ENCODE assay signal across 30 cellular contexts in the genomic region with DNA sequence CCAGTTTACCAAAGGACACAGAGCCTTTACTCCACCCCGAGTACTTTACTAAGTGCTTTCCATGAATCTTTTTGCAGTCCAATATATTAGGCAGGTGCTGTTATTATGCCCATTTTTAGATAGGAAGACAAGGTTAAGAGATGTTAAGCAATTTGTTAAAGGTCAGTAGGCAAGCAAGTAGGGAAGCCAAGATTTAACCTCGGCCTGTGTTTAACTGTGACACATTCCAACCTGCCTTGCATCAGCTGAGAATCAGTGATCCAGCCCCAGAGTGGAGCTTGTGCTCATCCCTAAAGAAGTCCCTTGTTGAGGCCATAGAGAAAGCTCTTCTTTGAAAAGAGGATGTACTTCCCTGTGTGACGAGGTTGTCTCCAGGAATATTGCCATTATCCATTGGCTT. TPM values are rescaled to one million over a fixed set of nuclear protein-coding genes. Genes with fewer than 3 reads are reported as not detected.
DNase-seq lines count a peak whose midpoint lies in the region; ATAC-seq, FAIRE-seq and TF ChIP-seq lines count a peak whose summit lies in the region.
"Had no signal": no experiment of that assay in that cellular context is flagged by ENCODE, and none has a peak within 500 bp of the region (broad histone marks: within the 10 kb centered on the region; RNA-seq: fewer than 3 reads in every experiment).

No MANE protein-coding gene starts in this region.

- no peaks in the 10 kb centered on the region for H3K79me1 ChIP-seq in trophoblast cell (ENCODE audit: low read length)

- H2BK120ac ChIP-seq in trophoblast cell (ENCODE audit: insufficient read depth, low read length, poor library complexity), result no peak overlapping the region

- in situ Hi-C loops in K562 (cut with MboI), result no loop called here

- POLR2A ChIA-PET in K562 (lab: Yijun Ruan, JAX), result interaction anchor here (0.6 kb wide), 1 partner anchor 10 kb away, joined by 3 read pairs; no protein-coding TSS in a partner anchor
- POLR2A ChIA-PET in activated CD4-positive, alpha-beta T cell treated with anti-CD3 and anti-CD28 coated beads for 36 hours (lab: Charles Lee), result no interaction called here

- TF ChIP-seq CTCF in K562 (IDR thresholded peaks at IDR 0.05 in 2 of 3, conservative IDR thresholded peaks at IDR 0.05 in 1 of 3; ENCODE audit: insufficient read depth in 2 of 3, low read depth in 1 of 3, low read length in 3 of 3) (no peak), keratinocyte (optimal IDR thresholded peaks at IDR 0.05 in 1 of 3, IDR thresholded peaks at IDR 0.05 in 1 of 3, conservative IDR thresholded peaks at IDR 0.05 in 1 of 3; ENCODE audit: extremely low read depth in 1 of 3, insufficient read depth in 2 of 3, low read length in 3 of 3) (no peak), right atrium auricular region (IDR thresholded peaks at IDR 0.05) (no peak)

- no peak overlapping the region for H3K4me3 ChIP-seq in K562
- no peak overlapping the region for H3K4me3 ChIP-seq in keratinocyte (ENCODE audit: control insufficient read depth in 2 of 3, extremely low read depth in 1 of 3, insufficient read depth in 2 of 3, low read depth in 1 of 3, low read length in 3 of 3)
- no peak overlapping the region for H3K4me3 ChIP-seq in trophoblast cell (ENCODE audit: low read depth, low read length)
- no peak overlapping the region for H3K4me3 ChIP-seq in right atrium auricular region
- H3K4me3 ChIP-seq: BLaER1, GM12878 had no signal

- no peak overlapping the region for H4K91ac ChIP-seq in trophoblast cell (ENCODE audit: low read depth, low read length)

- no peak overlapping the region for H3K18ac ChIP-seq in trophoblast cell (ENCODE audit: low read length)

- no peaks in the 10 kb centered on the region for H3K9me1 ChIP-seq in K562 (ENCODE audit: control insufficient read depth, insufficient read depth, low read length)
- no peaks in the 10 kb centered on the region for H3K9me1 ChIP-seq in keratinocyte (ENCODE audit: control insufficient read depth, extremely low read depth, insufficient read depth, low read length)

- 11% methylated on average over 3 of the region's 3 CpGs for WGBS in K562 (ENCODE audit: insufficient coverage, low coverage, missing lambda C conversion rate)
- WGBS in trophoblast cell (ENCODE audit: extremely low coverage, insufficient coverage, insufficient read length), result no CpG with 5 or more reads among the region's 3 CpGs

- H3K79me2 ChIP-seq in K562 (ENCODE audit: control insufficient read depth, insufficient read depth, low read length) (no peaks in the 10 kb centered on the region), keratinocyte (ENCODE audit: control insufficient read depth, insufficient read depth, low read length) (no peaks in the 10 kb centered on the region), trophoblast cell (ENCODE audit: control insufficient read depth, insufficient read depth, low read length, poor library complexity) (no peaks in the 10 kb centered on the region)

- dilution Hi-C loops in keratinocyte (cut with MboI; ENCODE audit: extremely low pct_ligation_motif_present, low sequenced_read_pairs), result no loop called here

- no peak overlapping the region for H2BK5ac ChIP-seq in trophoblast cell (ENCODE audit: low read depth, low read length, poor library complexity)

- H2AFZ ChIP-seq in K562 (ENCODE audit: low read depth, low read length) (no peak overlapping the region), keratinocyte (ENCODE audit: control insufficient read depth, low read length) (no peak overlapping the region), trophoblast cell (ENCODE audit: insufficient read depth, low read length, poor library complexity) (no peak overlapping the region)

- H3K4ac ChIP-seq in trophoblast cell (ENCODE audit: low read depth, low read length), result no peak overlapping the region

- TF ChIP-seq POLR2A in K562 (conservative IDR thresholded peaks at IDR 0.05), result no peak

- H3K9me3 Mint-ChIP-seq in activated CD4-positive, alpha-beta T cell treated with anti-CD3 and anti-CD28 coated beads for 36 hours (ENCODE audit: low read depth), result no peaks in the 10 kb centered on the region
- H3K9me3 Mint-ChIP-seq: CD4-positive, alpha-beta memory T cell; CD4-positive, CD25-positive, alpha-beta regulatory T cell; CD8-positive, alpha-beta memory T cell had no signal

- H3K4me2 ChIP-seq in K562 (ENCODE audit: insufficient read depth, low read length), result no peak overlapping the region
- H3K4me2 ChIP-seq in keratinocyte (ENCODE audit: control insufficient read depth, extremely low read depth, insufficient read depth, low read depth, low read length), result no peak overlapping the region
- H3K4me2 ChIP-seq in trophoblast cell (ENCODE audit: low read length), result no peak overlapping the region
- H3K4me2 ChIP-seq: BLaER1 had no signal

- H4K8ac ChIP-seq in trophoblast cell (ENCODE audit: low read depth, low read length), result no peak overlapping the region

- no peaks in the 10 kb centered on the region for H3K27me3 ChIP-seq in K562 (ENCODE audit: control insufficient read depth in 2 of 2, insufficient read depth in 2 of 2, low read length in 2 of 2)
- H3K27me3 ChIP-seq in keratinocyte (ENCODE audit: control insufficient read depth, extremely low read depth, insufficient read depth, low read length), result no peaks in the 10 kb centered on the region
- no peaks in the 10 kb centered on the region for H3K27me3 ChIP-seq in trophoblast cell (ENCODE audit: insufficient read depth, low read length)
- no peaks in the 10 kb centered on the region for H3K27me3 ChIP-seq in right atrium auricular region
- H3K27me3 ChIP-seq: BE2C, BLaER1 had no signal

- H3K9me3 ChIP-seq in T-helper 17 cell (ENCODE audit: control insufficient read depth, low read length, poor library complexity, severe bottlenecking) (no peaks in the 10 kb centered on the region), K562 (replicated peaks; ENCODE audit: control insufficient read depth, insufficient read depth, low read depth, low read length) (no peaks in the 10 kb centered on the region), keratinocyte (ENCODE audit: control insufficient read depth, low read depth, low read length) (no peaks in the 10 kb centered on the region), trophoblast cell (ENCODE audit: insufficient read depth, low read depth, low read length) (no peaks in the 10 kb centered on the region), right atrium auricular region (no peaks in the 10 kb centered on the region)
- H3K9me3 ChIP-seq: BE2C, BLaER1 had no signal

- no peak for TF ChIP-seq EP300 in K562 (IDR thresholded peaks at IDR 0.05; ENCODE audit: low read length)

- H3K36me3 ChIP-seq in K562 (ENCODE audit: control insufficient read depth, insufficient read depth, low read length), result no peaks in the 10 kb centered on the region
- no peaks in the 10 kb centered on the region for H3K36me3 ChIP-seq in keratinocyte (ENCODE audit: control insufficient read depth in 2 of 2, extremely low read depth in 1 of 2, insufficient read depth in 2 of 2, low read length in 2 of 2)
- H3K36me3 ChIP-seq in trophoblast cell (ENCODE audit: control insufficient read depth in 1 of 2, insufficient read depth in 2 of 2, low read length in 2 of 2), result no peaks in the 10 kb centered on the region
- H3K36me3 ChIP-seq in right atrium auricular region, result no peaks in the 10 kb centered on the region
- H3K36me3 ChIP-seq: BE2C, BLaER1 had no signal

- no peak overlapping the region for H3K27ac ChIP-seq in K562 (ENCODE audit: extremely low read depth, low read depth, low read length)
- no peak overlapping the region for H3K27ac ChIP-seq in keratinocyte (ENCODE audit: control insufficient read depth, insufficient read depth, low read length)
- no peak overlapping the region for H3K27ac ChIP-seq in trophoblast cell (ENCODE audit: low read depth, low read length)
- no peak overlapping the region for H3K27ac ChIP-seq in right atrium auricular region
- H3K27ac ChIP-seq: BLaER1 had no signal

- no peak overlapping the region for H3K9ac ChIP-seq in K562 (ENCODE audit: insufficient read depth in 1 of 2, low read depth in 2 of 2, low read length in 2 of 2)
- H3K9ac ChIP-seq in keratinocyte (ENCODE audit: control insufficient read depth, extremely low read depth, insufficient read depth, low read length), result no peak overlapping the region
- H3K9ac ChIP-seq in trophoblast cell (ENCODE audit: low read length), result no peak overlapping the region
- H3K9ac ChIP-seq: BLaER1 had no signal

- peaks cover 0 to 14% of the 10 kb centered on the region in 2 experiments; a peak in 3 of 5 replicates for H3K4me1 ChIP-seq in K562 (replicated peaks in 1 of 2; ENCODE audit: control insufficient read depth in 2 of 2, insufficient read depth in 2 of 2, low read length in 2 of 2)
- peaks cover 34% of the 10 kb centered on the region for H3K4me1 ChIP-seq in keratinocyte (ENCODE audit: control insufficient read depth, extremely low read depth, insufficient read depth, low read length)
- peaks cover 0 to 6% of the 10 kb centered on the region in 2 experiments for H3K4me1 ChIP-seq in trophoblast cell (ENCODE audit: control insufficient read depth in 1 of 2, insufficient read depth in 2 of 2, low read length in 2 of 2)
- H3K4me1 ChIP-seq in right atrium auricular region, result no peaks in the 10 kb centered on the region
- H3K4me1 ChIP-seq: BE2C, BLaER1 had no signal

- peaks cover 3% of the 10 kb centered on the region for H3K36me3 Mint-ChIP-seq in T-helper 17 cell (ENCODE audit: low read depth)
- H3K36me3 Mint-ChIP-seq in activated CD4-positive, alpha-beta T cell treated with anti-CD3 and anti-CD28 coated beads for 36 hours (ENCODE audit: low read depth), result no peaks in the 10 kb centered on the region
- H3K36me3 Mint-ChIP-seq: CD14-positive monocyte; CD4-positive, CD25-positive, alpha-beta regulatory T cell had no signal

- peak overlapping the region; percentile 25 for H3K4me3 Mint-ChIP-seq in T-helper 17 cell
- no peak overlapping the region for H3K4me3 Mint-ChIP-seq in activated CD4-positive, alpha-beta T cell treated with anti-CD3 and anti-CD28 coated beads for 36 hours
- H3K4me3 Mint-ChIP-seq: CD14-positive monocyte; CD4-positive, alpha-beta memory T cell; CD4-positive, CD25-positive, alpha-beta regulatory T cell; CD8-positive, alpha-beta memory T cell had no signal

- peak overlapping the region; percentile 34 for H3K23ac ChIP-seq in trophoblast cell (ENCODE audit: low read length)

- intact Hi-C loops in K562 (cut with micrococcal nuclease), result no loop called here
- intact Hi-C loops in activated CD4-positive, alpha-beta T cell treated with anti-CD3 and anti-CD28 coated beads for 36 hours (cut with DNase I, micrococcal nuclease), result no loop called here
- intact Hi-C loops in posterior vena cava (cut with DNase I), result no loop called here

- H3K14ac ChIP-seq in trophoblast cell (ENCODE audit: low read length), result no peak overlapping the region

- no peaks in the 10 kb centered on the region for H4K20me1 ChIP-seq in K562 (replicated peaks; ENCODE audit: control insufficient read depth, insufficient read depth, low read length)
- no peaks in the 10 kb centered on the region for H4K20me1 ChIP-seq in keratinocyte (ENCODE audit: control insufficient read depth, extremely low read depth, insufficient read depth, low read length)
- H4K20me1 ChIP-seq: BLaER1 had no signal

- H2AK5ac ChIP-seq in trophoblast cell (ENCODE audit: low read length), result no peak overlapping the region

- DNase-seq in T-helper 17 cell, result no peak
- DNase-seq in K562 (ENCODE audit: extremely low read depth in 1 of 4, low spot score in 3 of 4), result no peak
- DNase-seq in keratinocyte (ENCODE audit: low read depth, low spot score), result no peak
- DNase-seq in trophoblast cell, result no peak
- no peak for DNase-seq in activated CD4-positive, alpha-beta T cell treated with anti-CD3 and anti-CD28 coated beads for 36 hours
- DNase-seq in stimulated activated CD4-positive, alpha-beta T cell treated with anti-CD3 and anti-CD28 coated beads, Interleukin-2, amount 100 ng/mL, for 24 hours, result no peak
- no peak for DNase-seq in posterior vena cava (ENCODE audit: low spot score)
- DNase-seq in right atrium auricular region (ENCODE audit: low spot score), result no peak
- DNase-seq: 8988T; ACHN; BE2C; C1 segment of cervical spinal cord; CD4-positive, alpha-beta memory T cell; CD4-positive, CD25-positive, alpha-beta regulatory T cell; CD8-positive, alpha-beta memory T cell; COR-L47; DMS 273 treated with DMSO at 0.1 percent for 48 hours; DMS153; DMS53; DMS79; DND-41; EL; GDM1 had no signal

- FAIRE-seq in K562 (lab: Jason Lieb, UNC) (peak; percentile 19), keratinocyte (lab: Jason Lieb, UNC) (peak; percentile 56)
- FAIRE-seq: A204.1, GM12878, GM12892, GM18507, GM19239 had no signal

- no peak overlapping the region for H4K12ac ChIP-seq in trophoblast cell (ENCODE audit: low read depth, low read length)

- no peak overlapping the region for H3K27ac Mint-ChIP-seq in T-helper 17 cell
- H3K27ac Mint-ChIP-seq in activated CD4-positive, alpha-beta T cell treated with anti-CD3 and anti-CD28 coated beads for 36 hours, result no peak overlapping the region
- H3K27ac Mint-ChIP-seq: CD14-positive monocyte; CD4-positive, alpha-beta memory T cell; CD4-positive, CD25-positive, alpha-beta regulatory T cell; CD8-positive, alpha-beta memory T cell had no signal

- ATAC-seq in T-helper 17 cell (no peak), K562 (no peak)
- ATAC-seq in activated CD4-positive, alpha-beta T cell treated with anti-CD3 and anti-CD28 coated beads for 36 hours, result no peak
- ATAC-seq: GM12878 had no signal

- no peak overlapping the region for H2BK12ac ChIP-seq in trophoblast cell (ENCODE audit: low read length)

- TF ChIP-seq RAD21 in K562 (CRISPR knock-in tag; conservative IDR thresholded peaks at IDR 0.05 in 1 of 2, IDR thresholded peaks at IDR 0.05 in 1 of 2), result no peak

- CTCF ChIA-PET in K562 (lab: Yijun Ruan, JAX; ENCODE audit: low intra/inter-chr PET ratio), result no interaction called here
- CTCF ChIA-PET in activated CD4-positive, alpha-beta T cell treated with anti-CD3 and anti-CD28 coated beads for 36 hours (lab: Charles Lee), result no interaction called here

- peaks cover 10% of the 10 kb centered on the region for H3K27me3 Mint-ChIP-seq in T-helper 17 cell
- no peaks in the 10 kb centered on the region for H3K27me3 Mint-ChIP-seq in activated CD4-positive, alpha-beta T cell treated with anti-CD3 and anti-CD28 coated beads for 36 hours
- H3K27me3 Mint-ChIP-seq: CD4-positive, alpha-beta memory T cell had no signal

- no peaks in the 10 kb centered on the region for H3K4me1 Mint-ChIP-seq in T-helper 17 cell
- H3K4me1 Mint-ChIP-seq in activated CD4-positive, alpha-beta T cell treated with anti-CD3 and anti-CD28 coated beads for 36 hours, result no peaks in the 10 kb centered on the region
- H3K4me1 Mint-ChIP-seq: CD14-positive monocyte; CD4-positive, alpha-beta memory T cell; CD4-positive, CD25-positive, alpha-beta regulatory T cell; CD8-positive, alpha-beta memory T cell had no signal

- no TSS peak for BruUV-seq in K562 (replicated peaks; lab: Mats Ljungman, UMichigan)

RNA-seq across cellular contexts. Expression of gene C15orf61, which starts 51.3 kb away (rescaled TPM):
- total RNA-seq in T-helper 17 cell (1 to 10 TPM; 7.7 to 8.7 TPM), K562 (2014; rRNA removed) (8.7 and 10.7 TPM in 2 replicates), K562 (2014; rRNA removed; fragmentation: Illumina TruSeq; extraction: Trizol) (3.3 and 3.7 TPM in 2 replicates), K562 (2015; rRNA removed; fragmentation: Illumina TruSeq; extraction: Trizol) (4.0 and 5.7 TPM in 2 replicates), K562 (2021) (10.4 and 12.9 TPM in 2 replicates), posterior vena cava (1 to 10 TPM; 5.2 TPM), right atrium auricular region (1 to 10 TPM; 6.2 to 7.0 TPM)
- total RNA-seq in K562 (2011; cell fraction: chromatin; rRNA removed; ENCODE audit: low replicate concordance), result 8.6 and 14.3 TPM in 2 replicates
- 7.0 and 8.2 TPM in 2 replicates for total RNA-seq in K562 (2011; cell fraction: nucleolus; rRNA removed)
- 12.8 and 14.5 TPM in 2 replicates for total RNA-seq in K562 (2011; cell fraction: nucleoplasm; rRNA removed)
- polyA plus RNA-seq in K562 (2011; rRNA removed) (3.3 and 4.3 TPM in 2 replicates), K562 (2014; fragmentation: Illumina TruSeq; extraction: Trizol) (1.6 and 1.9 TPM in 2 replicates), K562 (2014; fragmentation: Nextera tagmentation; extraction: Ambion mirVana) (1 to 10 TPM; 1.8 to 2.7 TPM), K562 (2014; rRNA removed) (7.6 and 10.5 TPM in 2 replicates), keratinocyte (1.4 to 2.6 TPM (median 1.5 TPM) in 3 replicates)
- polyA plus RNA-seq in K562 (2011; cell fraction: cytosol; rRNA removed), result 4.1 and 8.9 TPM in 2 replicates
- polyA plus RNA-seq in K562 (2011; cell fraction: nucleus; rRNA removed), result 7.1 and 8.8 TPM in 2 replicates
- polyA plus RNA-seq in K562 (2012), result 5.1 and 5.6 TPM in 2 replicates
- 3.5 and 7.9 TPM in 2 replicates for polyA minus RNA-seq in K562 (2011; rRNA and poly(A)+ RNA removed)
- 1.5 and 3.6 TPM in 2 replicates for polyA minus RNA-seq in K562 (2011; cell fraction: cytosol; rRNA and poly(A)+ RNA removed)
- 16.2 and 35.0 TPM in 2 replicates for polyA minus RNA-seq in K562 (2011; cell fraction: nucleus; rRNA and poly(A)+ RNA removed)
- polyA plus RNA-seq in keratinocyte (2011; ENCODE audit: low read depth), result 2.8 TPM
- polyA plus RNA-seq in keratinocyte (2011; cell fraction: cytosol; rRNA removed), result 1.2 and 2.2 TPM in 2 replicates
- 1.0 and 1.9 TPM in 2 replicates for polyA plus RNA-seq in keratinocyte (2011; cell fraction: nucleus; rRNA removed)
- 1.5 and 3.1 TPM in 2 replicates for polyA plus RNA-seq in keratinocyte (2012; ENCODE audit: low replicate concordance)
- 1.2 to 3.9 TPM (median 1.9 TPM) in 3 replicates for polyA minus RNA-seq in keratinocyte
- 1.2 TPM for polyA minus RNA-seq in keratinocyte (2011; cell fraction: cytosol; rRNA and poly(A)+ RNA removed)
- 0.63 and 0.85 TPM in 2 replicates for polyA minus RNA-seq in keratinocyte (2011; cell fraction: nucleus; rRNA and poly(A)+ RNA removed)
- 3.0 and 4.2 TPM in 2 replicates for polyA plus RNA-seq in trophoblast cell (2013)
- 1 to 10 TPM; 3.4 to 5.0 TPM for total RNA-seq in activated CD4-positive, alpha-beta T cell treated with anti-CD3 and anti-CD28 coated beads for 36 hours
